In genomic region chr9:133760713-133761290, GRCh38 we compare ENCODE assay signal across 26 cellular contexts.
"Had no signal": no experiment of that assay in that cellular context is flagged by ENCODE, and none has a peak within 500 bp of the region (broad histone marks: within the 10 kb centered on the region; RNA-seq: fewer than 3 reads in every experiment).

No MANE protein-coding gene starts in this region.

- H3K4me3 ChIP-seq: ascending aorta, cardiac muscle cell, MG63, SJSA1 had no signal

- H3K27me3 ChIP-seq: ascending aorta, cardiac muscle cell, MG63, SJSA1 had no signal

- H3K36me3 ChIP-seq: cardiac muscle cell had no signal

- H3K27ac ChIP-seq: ascending aorta, cardiac muscle cell, SJSA1, WERI-Rb-1 had no signal

- DNase-seq: activated CD4-positive, alpha-beta T cell treated with anti-CD3 and anti-CD28 coated beads, Interleukin-2, amount 10 ng/mL, durations not matched to agents 7 days and 5 days; activated CD4-positive, alpha-beta T cell treated with anti-CD3 and anti-CD28 coated beads, Interleukin-2, amount 50 U/mL, for 48 hours; activated CD4-positive, CD25-positive, alpha-beta regulatory T cell; activated CD8-positive, alpha-beta T cell treated with anti-CD3 and anti-CD28 coated beads, Interleukin-2, amount 10 ng/mL, durations not matched to agents 7 days and 5 days; activated naive CD4-positive, alpha-beta T cell treated with anti-CD3 and anti-CD28 coated beads, Interleukin-2, amount 10 ng/mL, durations not matched to agents 7 days and 5 days; activated T-cell treated with anti-CD3 and anti-CD28 coated beads, Interleukin-2, amount 50 U/mL, for 24 hours; amygdala; Kasumi-1; KG1; MG63; NCI-H1048; NCI-H1105 treated with DMSO at 0.1 percent for 48 hours; NCI-H1436; NCI-H1694 treated with DMSO at 0.1 percent for 48 hours; NCI-H2029; NCI-H345; NCI-H524 treated with DMSO at 0.1 percent for 48 hours; SHP77 treated with DMSO at 0.1 percent for 48 hours; T-helper 2 cell; T-helper 9 cell had no signal

- ATAC-seq: activated CD8-positive, alpha-beta T cell treated with anti-CD3 and anti-CD28 coated beads, Interleukin-2, amount 10 ng/mL, durations not matched to agents 7 days and 5 days; SK-N-SH treated with all-trans-retinoic acid at 6 μM for 48 hours; T-cell had no signal

- H3K9me3 ChIP-seq: ascending aorta, MG63, SJSA1 had no signal

- H3K4me1 ChIP-seq: ascending aorta had no signal
